9 cellular contexts compared by ENCODE assay signal in the genomic region with DNA sequence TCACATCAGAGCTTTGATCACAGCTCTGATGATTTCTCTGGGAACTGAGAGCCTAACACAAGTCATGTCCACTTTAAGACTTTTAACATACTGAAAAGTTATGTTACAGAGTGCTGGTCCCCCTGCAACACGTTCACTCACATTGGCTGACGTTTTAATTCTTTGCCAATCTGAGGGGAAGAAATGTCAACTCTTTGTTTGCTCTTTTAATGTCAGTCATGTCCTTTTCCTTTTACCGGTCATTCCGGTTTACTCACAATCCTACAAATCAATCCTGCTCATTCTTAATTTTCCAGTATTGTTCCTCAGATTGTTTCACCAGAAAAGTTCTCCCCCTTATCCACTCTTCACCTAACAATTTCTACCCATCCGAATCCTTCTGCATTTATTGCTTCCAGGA. TPM values are rescaled to one million over a fixed set of nuclear protein-coding genes. Genes with fewer than 3 reads are reported as not detected.
DNase-seq lines count a peak whose midpoint lies in the region; ATAC-seq and TF ChIP-seq lines count a peak whose summit lies in the region.
"Had no signal": no experiment of that assay in that cellular context is flagged by ENCODE, and none has a peak within 500 bp of the region (broad histone marks: within the 10 kb centered on the region; RNA-seq: fewer than 3 reads in every experiment).

No MANE protein-coding gene starts in this region.

- H4K20me1 ChIP-seq in H9 (ENCODE audit: control insufficient read depth, insufficient read depth, insufficient read length), result no peaks in the 10 kb centered on the region

- no peak overlapping the region for H3K14ac ChIP-seq in H9 (ENCODE audit: insufficient read depth, low read length)

- H3K4me3 ChIP-seq in SK-N-MC (peak overlapping the region; percentile 99), skeletal muscle satellite cell (ENCODE audit: low read length) (peak overlapping the region; percentile 98)

- no peak overlapping the region for H3K4ac ChIP-seq in H9 (ENCODE audit: low read depth, low read length)

- H3K4me1 ChIP-seq in H9 (ENCODE audit: insufficient read depth, low read length) (peaks cover 3% of the 10 kb centered on the region; the same call in 1 of the 2 replicates), foreskin keratinocyte (peaks cover 25% of the 10 kb centered on the region), skeletal muscle satellite cell (ENCODE audit: control insufficient read depth, insufficient read depth, low read length) (peaks cover 31% of the 10 kb centered on the region)

- H2BK15ac ChIP-seq in H9 (ENCODE audit: low read depth, low read length), result no peak overlapping the region

- H3T11ph ChIP-seq in H9 (ENCODE audit: low read length), result no peak overlapping the region

- no peak overlapping the region for H4K5ac ChIP-seq in H9 (ENCODE audit: insufficient read length, low read depth, low read length)

- H4K8ac ChIP-seq in H9 (replicated peaks; ENCODE audit: insufficient read length, low read depth, low read length), result no peak overlapping the region

- peaks cover 39% of the 10 kb centered on the region; the same call in 1 of the 2 replicates for H3K79me2 ChIP-seq in H9 (ENCODE audit: insufficient read depth, low read length)

- no peak overlapping the region for H3K18ac ChIP-seq in H9 (ENCODE audit: insufficient read length, low read depth, low read length)

- no CpG with 5 or more reads among the region's 5 CpGs for WGBS in H9 (ENCODE audit: extremely low coverage, insufficient read length, low lambda C conversion rate)

- H3K9me3 Mint-ChIP-seq in H9, result no peaks in the 10 kb centered on the region

- H4K91ac ChIP-seq in H9 (ENCODE audit: insufficient read length, low read depth, low read length), result no peak overlapping the region

- H3K4me2 ChIP-seq in H9 (ENCODE audit: insufficient read depth, insufficient read length, low read length) (peak overlapping the region; percentile 50), skeletal muscle satellite cell (ENCODE audit: low read length) (peak overlapping the region; percentile 98)

- peak overlapping the region; percentile 99 for H3K4me3 Mint-ChIP-seq in H9

- no peak overlapping the region for H2BK120ac ChIP-seq in H9 (ENCODE audit: low read depth, low read length, poor library complexity, severe bottlenecking)

- peaks cover 65 to 70% of the 10 kb centered on the region in 2 experiments for H3K4me1 Mint-ChIP-seq in H9

- H3K27ac Mint-ChIP-seq in H9, result peak overlapping the region; percentile 7 to 98 (median 93); a peak in 5 of 7 replicates

- H3K36me3 ChIP-seq in SK-N-MC (ENCODE audit: insufficient read depth, low read length), result no peaks in the 10 kb centered on the region; the same call in 1 of the 2 replicates
- H3K36me3 ChIP-seq in skeletal muscle satellite cell (ENCODE audit: insufficient read depth, low read length), result no peaks in the 10 kb centered on the region

- H3K27ac ChIP-seq in H9 (ENCODE audit: insufficient read length, low read depth, low read length) (no peak overlapping the region), SK-N-MC (peak overlapping the region; percentile 71), foreskin keratinocyte (peak overlapping the region; percentile 80)

- H2AK5ac ChIP-seq in H9 (ENCODE audit: insufficient read length, low read length), result no peak overlapping the region

- no peaks in the 10 kb centered on the region for H3K27me3 ChIP-seq in H9 (ENCODE audit: insufficient read depth, low read length)
- no peaks in the 10 kb centered on the region for H3K27me3 ChIP-seq in foreskin keratinocyte
- H3K27me3 ChIP-seq in skeletal muscle satellite cell (ENCODE audit: control insufficient read depth, insufficient read depth, low read length), result no peaks in the 10 kb centered on the region

- H2AFZ ChIP-seq in H9 (ENCODE audit: low read length), result no peak overlapping the region

- H3K23me2 ChIP-seq in H9 (ENCODE audit: insufficient read length, low read depth, low read length, poor library complexity, severe bottlenecking), result peaks cover 4% of the 10 kb centered on the region

- no peak overlapping the region for H2BK20ac ChIP-seq in H9 (ENCODE audit: low read depth, low read length, poor library complexity, severe bottlenecking)

- no peak overlapping the region for H3K56ac ChIP-seq in H9 (ENCODE audit: insufficient read length, low read depth, low read length)

- no peaks in the 10 kb centered on the region for H3K79me1 ChIP-seq in H9 (ENCODE audit: insufficient read depth, low read depth, low read length, poor library complexity, severe bottlenecking)

- H3K9ac ChIP-seq in H9 (ENCODE audit: extremely low read depth, insufficient read length, low read length), result no peak overlapping the region
- H3K9ac ChIP-seq in SK-N-MC (ENCODE audit: insufficient read length), result peak overlapping the region; percentile 83
- H3K9ac ChIP-seq in skeletal muscle satellite cell (ENCODE audit: low read depth, low read length), result peak overlapping the region; percentile 92

- ATAC-seq in foreskin keratinocyte (no peak), GM21528 (IDR thresholded peaks at IDR 0.05; ENCODE audit: low FRiP score, unreplicated experiment) (no peak), GM19452 (IDR thresholded peaks at IDR 0.05; ENCODE audit: unreplicated experiment) (no peak)

- DNase-seq in H9 (no peak), SK-N-MC (ENCODE audit: low read depth, low spot score) (no peak), foreskin keratinocyte (no peak), middle frontal gyrus (ENCODE audit: extremely low spot score, low spot score) (no peak), NCI-H2171 treated with DMSO at 0.1 percent for 48 hours (lab: John Stamatoyannopoulos, UW) (no peak)
- DNase-seq: stimulated activated CD4-positive, alpha-beta T cell treated with anti-CD3 and anti-CD28 coated beads, Interleukin-1b, Interleukin-23, amount 100 ng/mL, for 48 hours had no signal

- H2BK5ac ChIP-seq in H9 (ENCODE audit: insufficient read length, low read length), result no peak overlapping the region

- peaks cover 2% of the 10 kb centered on the region in 3 experiments; a peak in 4 of 7 replicates for H3K36me3 Mint-ChIP-seq in H9 (ENCODE audit: insufficient read depth in 1 of 3, low read depth in 3 of 3)

- TF ChIP-seq CTCF in H9 (conservative IDR thresholded peaks at IDR 0.05) (no peak), foreskin keratinocyte (conservative IDR thresholded peaks at IDR 0.05) (no peak)

- H2BK12ac ChIP-seq in H9 (ENCODE audit: insufficient read length, low read depth, low read length), result no peak overlapping the region

- H3K23ac ChIP-seq in H9 (ENCODE audit: insufficient read length, low read depth, low read length), result no peak overlapping the region

- no peaks in the 10 kb centered on the region for H3K27me3 Mint-ChIP-seq in H9 (ENCODE audit: low read depth)

- H3K9me3 ChIP-seq in H9 (ENCODE audit: control insufficient read depth, low read depth, low read length), result no peaks in the 10 kb centered on the region
- no peaks in the 10 kb centered on the region for H3K9me3 ChIP-seq in SK-N-MC (ENCODE audit: low read depth, low read length)
- no peaks in the 10 kb centered on the region for H3K9me3 ChIP-seq in skeletal muscle satellite cell (replicated peaks; ENCODE audit: low read length)

RNA-seq across cellular contexts. Expression of a gene that starts 1.0 kb away (rescaled TPM):
- total RNA-seq in H9 (2021) (89.2 and 90.0 TPM in 2 replicates), foreskin keratinocyte (106 and 116 TPM in 2 replicates)
- polyA plus RNA-seq in foreskin keratinocyte, result 36.9 and 41.2 TPM in 2 replicates
- 57.4 and 82.4 TPM in 2 replicates for total RNA-seq in skeletal muscle satellite cell (2012; rRNA removed)
